ENCODE assay signal across 30 cellular contexts in the genomic region with DNA sequence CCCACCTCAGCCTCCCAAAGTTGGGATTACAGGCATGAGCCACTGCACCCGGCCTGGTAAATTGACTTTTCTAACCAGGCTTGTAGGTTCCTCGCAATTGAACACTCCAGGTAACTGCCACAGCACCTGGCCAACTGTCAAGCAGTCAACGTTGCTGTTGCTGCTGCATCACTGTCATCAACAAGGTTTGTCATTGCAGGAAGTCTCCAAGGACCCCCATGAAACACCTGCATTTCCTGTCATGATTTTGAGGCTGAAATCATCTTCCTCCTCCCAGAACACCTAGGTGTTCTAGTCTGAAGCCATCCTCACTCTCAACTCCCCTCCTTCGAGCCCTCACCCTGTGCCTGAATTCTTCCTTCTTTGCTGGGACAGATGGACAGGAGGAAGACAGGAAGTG. TPM values are rescaled to one million over a fixed set of nuclear protein-coding genes. Genes with fewer than 3 reads are reported as not detected.
"Had no signal": no experiment of that assay in that cellular context is flagged by ENCODE, and none has a peak within 500 bp of the region (broad histone marks: within the 10 kb centered on the region; RNA-seq: fewer than 3 reads in every experiment).

No MANE protein-coding gene starts in this region.

- H3K27ac Mint-ChIP-seq: activated CD8-positive, alpha-beta memory T cell treated with anti-CD3 and anti-CD28 coated beads, Interleukin-2, amount 10 ng/mL, durations not matched to agents 7 days and 5 days; dendritic cell treated with granulocyte-macrophage colony-stimulating factor and Interleukin-4, amounts not matched to agents 40 ng/mL and 50 ng/mL, for 4 days; mesothelial cell of epicardium; T-helper 1 cell treated with Interleukin-12 subunit alpha and Interleukin-12 subunit beta and Interleukin-4 antibody, amounts not matched to agents 30 μg/mL and 1 μg/mL, for 36 hours; type B pancreatic cell had no signal

- H3K9me3 Mint-ChIP-seq: type B pancreatic cell had no signal

- H3K4me1 ChIP-seq: breast epithelium, foreskin keratinocyte, vagina had no signal

- DNase-seq: activated CD4-positive, alpha-beta memory T cell treated with anti-CD3 and anti-CD28 coated beads, Interleukin-2, amount 10 ng/mL, durations not matched to agents 7 days and 5 days; activated CD4-positive, alpha-beta T cell treated with anti-CD3 and anti-CD28 coated beads, Interleukin-2, amount 10 ng/mL, durations not matched to agents 7 days and 5 days; activated CD8-positive, alpha-beta memory T cell treated with anti-CD3 and anti-CD28 coated beads, Interleukin-2, amount 10 ng/mL, durations not matched to agents 7 days and 5 days; activated naive CD4-positive, alpha-beta T cell; activated T-cell treated with anti-CD3 and anti-CD28 coated beads, Interleukin-2, amount 50 U/mL, for 48 hours; central memory CD4-positive, alpha-beta T cell; foreskin keratinocyte; heart left ventricle; hypothalamus; immature natural killer cell; kidney; left colon; mammary epithelial cell; naive B cell; posterior cingulate gyrus; right cardiac atrium; stimulated activated CD4-positive, alpha-beta T cell treated with anti-CD3 and anti-CD28 coated beads, Interleukin-15, amount 100 ng/mL, for 24 hours; stimulated activated CD4-positive, alpha-beta T cell treated with anti-CD3 and anti-CD28 coated beads, Interleukin-2, amount 100 ng/mL, for 24 hours; stimulated activated naive CD4-positive, alpha-beta T cell treated with Interleukin-2 at 50 U/mL for 16 hours; substantia nigra; T-helper 9 cell; WERI-Rb-1 had no signal

- H3K27ac ChIP-seq: breast epithelium, esophagus muscularis mucosa, foreskin keratinocyte, vagina, WERI-Rb-1 had no signal

- H3K27me3 ChIP-seq: breast epithelium, esophagus muscularis mucosa, foreskin keratinocyte, heart left ventricle, vagina had no signal

- H3K4me3 Mint-ChIP-seq: activated CD4-positive, alpha-beta memory T cell treated with anti-CD3 and anti-CD28 coated beads, Interleukin-2, amount 10 ng/mL, durations not matched to agents 7 days and 5 days; activated CD4-positive, alpha-beta T cell treated with anti-CD3 and anti-CD28 coated beads, Interleukin-2, amount 10 ng/mL, durations not matched to agents 7 days and 5 days; activated CD8-positive, alpha-beta memory T cell treated with anti-CD3 and anti-CD28 coated beads, Interleukin-2, amount 10 ng/mL, durations not matched to agents 7 days and 5 days; dendritic cell treated with granulocyte-macrophage colony-stimulating factor and Interleukin-4, amounts not matched to agents 40 ng/mL and 50 ng/mL, for 4 days; immature natural killer cell; mesothelial cell of epicardium; naive B cell; T-helper 1 cell treated with Interleukin-12 subunit alpha and Interleukin-12 subunit beta and Interleukin-4 antibody, amounts not matched to agents 30 μg/mL and 1 μg/mL, for 36 hours; type B pancreatic cell had no signal

- ATAC-seq: activated CD4-positive, CD25-positive, alpha-beta regulatory T cell treated with anti-CD3 and anti-CD28 coated beads, Interleukin-2, amount 50 U/mL, for 24 hours; activated CD8-positive, alpha-beta memory T cell treated with anti-CD3 and anti-CD28 coated beads, Interleukin-2, amount 10 ng/mL, durations not matched to agents 7 days and 5 days; foreskin keratinocyte; heart left ventricle; left colon; right cardiac atrium had no signal

- H3K4me1 Mint-ChIP-seq: activated CD4-positive, alpha-beta memory T cell treated with anti-CD3 and anti-CD28 coated beads, Interleukin-2, amount 10 ng/mL, durations not matched to agents 7 days and 5 days; mesothelial cell of epicardium had no signal

- H3K36me3 ChIP-seq: breast epithelium, vagina, WERI-Rb-1 had no signal

- H3K9me3 ChIP-seq: esophagus muscularis mucosa, vagina had no signal

- H3K27me3 Mint-ChIP-seq: activated CD4-positive, alpha-beta memory T cell treated with anti-CD3 and anti-CD28 coated beads, Interleukin-2, amount 10 ng/mL, durations not matched to agents 7 days and 5 days; activated CD4-positive, alpha-beta T cell treated with anti-CD3 and anti-CD28 coated beads, Interleukin-2, amount 10 ng/mL, durations not matched to agents 7 days and 5 days; activated CD8-positive, alpha-beta memory T cell treated with anti-CD3 and anti-CD28 coated beads, Interleukin-2, amount 10 ng/mL, durations not matched to agents 7 days and 5 days; dendritic cell treated with granulocyte-macrophage colony-stimulating factor and Interleukin-4, amounts not matched to agents 40 ng/mL and 50 ng/mL, for 4 days; naive B cell; type B pancreatic cell had no signal

- H3K4me3 ChIP-seq: breast epithelium, esophagus muscularis mucosa, heart left ventricle, vagina had no signal

RNA-seq across cellular contexts. Expression of gene GYPC, which starts 29.7 kb away (rescaled TPM):
- total RNA-seq: foreskin keratinocyte had no signal
